In genomic region chr4:182770259-182770968, GRCh38 we compare ENCODE assay signal across 27 cellular contexts.
DNase-seq lines count a peak whose midpoint lies in the region; ATAC-seq, FAIRE-seq and TF ChIP-seq lines count a peak whose summit lies in the region.
"Had no signal": no experiment of that assay in that cellular context is flagged by ENCODE, and none has a peak within 500 bp of the region (broad histone marks: within the 10 kb centered on the region; RNA-seq: fewer than 3 reads in every experiment).

No MANE protein-coding gene starts in this region.

- in situ Hi-C loops in HepG2 (cut with HindIII; ENCODE audit: extremely low pct_ligation_motif_present, low pct_unique_long_range_greater_than_20kb): no loop called here

- H3K36me3 Mint-ChIP-seq in astrocyte (ENCODE audit: low read depth, unreplicated experiment): peaks cover 14% of the 10 kb centered on the region
- H3K36me3 Mint-ChIP-seq in natural killer cell: no peaks in the 10 kb centered on the region
- no peaks in the 10 kb centered on the region for H3K36me3 Mint-ChIP-seq in T-helper 2 cell treated with Interferon-gamma antibody and Interleukin-4, amounts not matched to agents 5 μg/mL and 100 μg/mL, for 36 hours (ENCODE audit: low read depth)
- H3K36me3 Mint-ChIP-seq: activated naive CD4-positive, alpha-beta T cell treated with anti-CD3 and anti-CD28 coated beads, Interleukin-2, amount 50 U/mL, for 72 hours; naive thymus-derived CD8-positive, alpha-beta T cell had no signal

- H3K36me3 ChIP-seq in HUES64 (ENCODE audit: insufficient read depth, low read length) (peaks cover 27% of the 10 kb centered on the region), astrocyte (ENCODE audit: insufficient read depth, low read length) (peaks cover 4% of the 10 kb centered on the region), HepG2 (replicated peaks in 1 of 2; ENCODE audit: control insufficient read depth in 1 of 2, insufficient read depth in 2 of 2, low read length in 2 of 2) (no peaks in the 10 kb centered on the region), gastroesophageal sphincter (peaks cover 0 to 16% of the 10 kb centered on the region in 2 donors), smooth muscle cell (ENCODE audit: low read depth) (peaks cover 15% of the 10 kb centered on the region)
- H3K36me3 ChIP-seq: ascending aorta, MG63 had no signal

- FAIRE-seq in astrocyte (lab: Jason Lieb, UNC) (no peak), HepG2 (lab: Jason Lieb, UNC) (no peak)
- FAIRE-seq: urothelium cell line had no signal

- TF ChIP-seq POLR2A in HepG2 (IDR thresholded peaks at IDR 0.05; ENCODE audit: insufficient read depth in 1 of 2, low read depth in 2 of 2, low read length in 2 of 2) (no peak), gastroesophageal sphincter (IDR thresholded peaks at IDR 0.05) (no peak)

- no peaks in the 10 kb centered on the region for H3K9me3 ChIP-seq in HUES64 (ENCODE audit: insufficient read depth, low read depth, low read length)
- H3K9me3 ChIP-seq in astrocyte (ENCODE audit: insufficient read depth, low read depth, low read length): no peaks in the 10 kb centered on the region
- no peaks in the 10 kb centered on the region for H3K9me3 ChIP-seq in HepG2 (ENCODE audit: low read length)
- H3K9me3 ChIP-seq in gastroesophageal sphincter: no peaks in the 10 kb centered on the region
- H3K9me3 ChIP-seq in smooth muscle cell (replicated peaks; ENCODE audit: low read depth): no peaks in the 10 kb centered on the region
- H3K9me3 ChIP-seq: ascending aorta, BLaER1, MG63, sigmoid colon had no signal

- intact Hi-C loops in HepG2 (cut with micrococcal nuclease; ENCODE audit: unreplicated experiment): no loop called here
- intact Hi-C loops in natural killer cell (cut with micrococcal nuclease): no loop called here

- ATAC-seq in HepG2: peak; percentile 81
- no peak for ATAC-seq in natural killer cell
- ATAC-seq in gastroesophageal sphincter: no peak
- ATAC-seq: activated naive CD4-positive, alpha-beta T cell treated with anti-CD3 and anti-CD28 coated beads, Interleukin-2, amount 50 U/mL, for 72 hours; foreskin keratinocyte; naive thymus-derived CD8-positive, alpha-beta T cell; T-helper 17 cell had no signal

- H3K9me3 Mint-ChIP-seq in astrocyte (ENCODE audit: unreplicated experiment) (peaks cover 2% of the 10 kb centered on the region), natural killer cell (no peaks in the 10 kb centered on the region)
- no peaks in the 10 kb centered on the region for H3K9me3 Mint-ChIP-seq in T-helper 2 cell treated with Interferon-gamma antibody and Interleukin-4, amounts not matched to agents 5 μg/mL and 100 μg/mL, for 36 hours
- H3K9me3 Mint-ChIP-seq: activated naive CD4-positive, alpha-beta T cell treated with anti-CD3 and anti-CD28 coated beads, Interleukin-2, amount 50 U/mL, for 72 hours; naive thymus-derived CD8-positive, alpha-beta T cell had no signal

- H4K20me1 ChIP-seq in astrocyte (ENCODE audit: insufficient read depth, low read length): peaks cover 4% of the 10 kb centered on the region
- no peaks in the 10 kb centered on the region for H4K20me1 ChIP-seq in HepG2 (ENCODE audit: insufficient read depth, low read length)
- H4K20me1 ChIP-seq in smooth muscle cell (ENCODE audit: low read depth): peaks cover 14% of the 10 kb centered on the region
- H4K20me1 ChIP-seq: BLaER1 had no signal

- DNase-seq in DMS79 treated with DMSO at 0.1 percent for 48 hours (lab: John Stamatoyannopoulos, UW) (peak; percentile 60), astrocyte (ENCODE audit: low read depth) (no peak), HepG2 (ENCODE audit: low spot score) (no peak), natural killer cell (no peak), smooth muscle cell (lab: John Stamatoyannopoulos, UW; ENCODE audit: unreplicated experiment) (no peak)
- no peak for DNase-seq in T-helper 2 cell treated with Interferon-gamma antibody and Interleukin-4, amounts not matched to agents 5 μg/mL and 100 μg/mL, for 36 hours (ENCODE audit: low spot score)
- DNase-seq: Calu3; effector CD4-positive, alpha-beta T cell; erythroblast; foreskin keratinocyte; GM23248; MG63; naive thymus-derived CD8-positive, alpha-beta T cell; NCI-H524 treated with DMSO at 0.1 percent for 48 hours; RPMI8226; sigmoid colon; T-helper 17 cell had no signal

- peak overlapping the region; percentile 17 for H3K4me2 ChIP-seq in astrocyte (ENCODE audit: low read length)
- peak overlapping the region; percentile 53; the same call in 1 of the 2 replicates for H3K4me2 ChIP-seq in HepG2 (ENCODE audit: low read depth, low read length)
- H3K4me2 ChIP-seq in smooth muscle cell: no peak overlapping the region
- H3K4me2 ChIP-seq: BLaER1 had no signal

- TF ChIP-seq CTCF in astrocyte (IDR thresholded peaks at IDR 0.05; ENCODE audit: insufficient read depth, low read depth, low read length): no peak
- no peak for TF ChIP-seq CTCF in HepG2 (CRISPR knock-in tag; IDR thresholded peaks at IDR 0.05)
- TF ChIP-seq CTCF in natural killer cell (IDR thresholded peaks at IDR 0.05): no peak
- no peak for TF ChIP-seq CTCF in gastroesophageal sphincter (IDR thresholded peaks at IDR 0.05)
- TF ChIP-seq CTCF in smooth muscle cell (IDR thresholded peaks at IDR 0.05; ENCODE audit: borderline replicate concordance, insufficient read depth, poor library complexity, severe bottlenecking): no peak

- H3K79me2 ChIP-seq in astrocyte (ENCODE audit: insufficient read depth, low read length): peaks cover 3% of the 10 kb centered on the region
- no peaks in the 10 kb centered on the region for H3K79me2 ChIP-seq in HepG2 (ENCODE audit: insufficient read depth, low read length)
- peaks cover 3% of the 10 kb centered on the region for H3K79me2 ChIP-seq in smooth muscle cell (ENCODE audit: low read depth)

- H3K27me3 ChIP-seq in HUES64 (ENCODE audit: insufficient read depth, low read length): no peaks in the 10 kb centered on the region
- H3K27me3 ChIP-seq in astrocyte (ENCODE audit: insufficient read depth, low read length): no peaks in the 10 kb centered on the region
- no peaks in the 10 kb centered on the region for H3K27me3 ChIP-seq in HepG2 (ENCODE audit: control insufficient read depth in 1 of 2, insufficient read depth in 2 of 2, low read length in 2 of 2)
- H3K27me3 ChIP-seq in gastroesophageal sphincter: no peaks in the 10 kb centered on the region
- no peaks in the 10 kb centered on the region for H3K27me3 ChIP-seq in smooth muscle cell (ENCODE audit: low read depth)
- H3K27me3 ChIP-seq: ascending aorta, BLaER1, foreskin keratinocyte, MG63, sigmoid colon had no signal

- CTCF ChIA-PET in HepG2 (lab: Yijun Ruan, JAX; ENCODE audit: low intra/inter-chr PET ratio, low total read pairs): no interaction called here

- BruUV-seq in HepG2 (replicated peaks; lab: Mats Ljungman, UMichigan): no TSS peak

- TF ChIP-seq RAD21 in HepG2 (CRISPR knock-in tag; IDR thresholded peaks at IDR 0.05): no peak

- H3K4me1 ChIP-seq in HUES64 (ENCODE audit: insufficient read depth, low read length) (peaks cover 39% of the 10 kb centered on the region), astrocyte (ENCODE audit: insufficient read depth, low read length) (peaks cover 13% of the 10 kb centered on the region), HepG2 (ENCODE audit: insufficient read depth, low read length) (peaks cover 13% of the 10 kb centered on the region), gastroesophageal sphincter (no peaks in the 10 kb centered on the region), smooth muscle cell (ENCODE audit: low read depth) (peaks cover 11% of the 10 kb centered on the region)
- H3K4me1 ChIP-seq: ascending aorta, BLaER1, foreskin keratinocyte had no signal

- H3K4me3 ChIP-seq in HUES64 (ENCODE audit: low read length) (no peak overlapping the region), astrocyte (ENCODE audit: insufficient read depth, low read depth, low read length) (no peak overlapping the region), HepG2 (replicated peaks in 1 of 3; ENCODE audit: insufficient read depth in 1 of 3, low read depth in 2 of 3, low read length in 3 of 3) (no peak overlapping the region; a peak in 1 of 6 replicates), gastroesophageal sphincter (no peak overlapping the region), smooth muscle cell (no peak overlapping the region)
- H3K4me3 ChIP-seq: ascending aorta, BLaER1, GM23248, MG63, sigmoid colon, SK-N-MC had no signal

- no peak overlapping the region for H2AFZ ChIP-seq in astrocyte (ENCODE audit: low read depth, low read length)
- H2AFZ ChIP-seq in HepG2 (ENCODE audit: low read length): no peak overlapping the region
- no peak overlapping the region for H2AFZ ChIP-seq in smooth muscle cell (ENCODE audit: low read depth)
- H2AFZ ChIP-seq: GM23248 had no signal

- POLR2A ChIA-PET in HepG2 (lab: Yijun Ruan, JAX): no interaction called here

- H3F3A ChIP-seq in smooth muscle cell (ENCODE audit: low read depth): no peaks in the 10 kb centered on the region

- H3K27me3 Mint-ChIP-seq in astrocyte (ENCODE audit: low read depth, unreplicated experiment): no peaks in the 10 kb centered on the region
- peaks cover 2 to 8% of the 10 kb centered on the region in 2 donors for H3K27me3 Mint-ChIP-seq in natural killer cell (ENCODE audit: low read depth in 2 of 2)
- no peaks in the 10 kb centered on the region for H3K27me3 Mint-ChIP-seq in T-helper 2 cell treated with Interferon-gamma antibody and Interleukin-4, amounts not matched to agents 5 μg/mL and 100 μg/mL, for 36 hours (ENCODE audit: low read depth)

- no peak for TF ChIP-seq EP300 in HepG2 (IDR thresholded peaks at IDR 0.05; ENCODE audit: low read depth in 2 of 2, low read length in 2 of 2)
- TF ChIP-seq EP300 in HepG2 (CRISPR knock-in tag; IDR thresholded peaks at IDR 0.05; ENCODE audit: borderline replicate concordance): no peak
- TF ChIP-seq EP300 in gastroesophageal sphincter (IDR thresholded peaks at IDR 0.05): no peak

- WGBS in HUES64: 78% methylated on average over 13 of the region's 13 CpGs
- 40% methylated on average over 12 of the region's 13 CpGs for WGBS in HepG2 (ENCODE audit: low lambda C conversion rate)
- WGBS in gastroesophageal sphincter (ENCODE audit: low coverage in 1 of 2), 2 donors: 77 to 84% methylated on average over 5 to 9 of the region's 13 CpGs
- WGBS in smooth muscle cell (ENCODE audit: low lambda C conversion rate): 91% methylated on average over 13 of the region's 13 CpGs

- peak overlapping the region; percentile 58 for H3K27ac ChIP-seq in HUES64 (ENCODE audit: low read depth, low read length)
- no peak overlapping the region for H3K27ac ChIP-seq in astrocyte (ENCODE audit: low read depth, low read length)
- no peak overlapping the region for H3K27ac ChIP-seq in HepG2 (ENCODE audit: extremely low read length, insufficient read depth, low read length)
- no peak overlapping the region for H3K27ac ChIP-seq in gastroesophageal sphincter
- no peak overlapping the region for H3K27ac ChIP-seq in smooth muscle cell (ENCODE audit: low read depth)
- H3K27ac ChIP-seq: ascending aorta, BLaER1, foreskin keratinocyte, GM23248, HL-60, sigmoid colon, SK-N-MC, VCaP had no signal

- H3K4me1 Mint-ChIP-seq in astrocyte (ENCODE audit: low read depth, unreplicated experiment): peaks cover 11% of the 10 kb centered on the region
- H3K4me1 Mint-ChIP-seq in natural killer cell: no peaks in the 10 kb centered on the region
- no peaks in the 10 kb centered on the region for H3K4me1 Mint-ChIP-seq in T-helper 2 cell treated with Interferon-gamma antibody and Interleukin-4, amounts not matched to agents 5 μg/mL and 100 μg/mL, for 36 hours (ENCODE audit: low read depth)
- H3K4me1 Mint-ChIP-seq: naive thymus-derived CD8-positive, alpha-beta T cell; T-helper 17 cell had no signal

- no peak overlapping the region for H3K27ac Mint-ChIP-seq in astrocyte (ENCODE audit: unreplicated experiment)
- no peak overlapping the region for H3K27ac Mint-ChIP-seq in natural killer cell
- no peak overlapping the region for H3K27ac Mint-ChIP-seq in T-helper 2 cell treated with Interferon-gamma antibody and Interleukin-4, amounts not matched to agents 5 μg/mL and 100 μg/mL, for 36 hours
- H3K27ac Mint-ChIP-seq: activated naive CD4-positive, alpha-beta T cell treated with anti-CD3 and anti-CD28 coated beads, Interleukin-2, amount 50 U/mL, for 72 hours; mesothelial cell of epicardium; naive thymus-derived CD8-positive, alpha-beta T cell; T-helper 17 cell had no signal

- H3K9ac ChIP-seq in HUES64 (ENCODE audit: low read depth, low read length) (peak overlapping the region; percentile 5; the same call in 1 of the 2 replicates), astrocyte (ENCODE audit: low read length) (no peak overlapping the region), HepG2 (ENCODE audit: insufficient read depth, low read depth, low read length) (no peak overlapping the region), smooth muscle cell (ENCODE audit: low read depth) (no peak overlapping the region)
- H3K9ac ChIP-seq: BLaER1, GM23248 had no signal

- no peak overlapping the region for H3K4me3 Mint-ChIP-seq in astrocyte (ENCODE audit: unreplicated experiment)
- H3K4me3 Mint-ChIP-seq in natural killer cell: no peak overlapping the region
- H3K4me3 Mint-ChIP-seq in T-helper 2 cell treated with Interferon-gamma antibody and Interleukin-4, amounts not matched to agents 5 μg/mL and 100 μg/mL, for 36 hours: no peak overlapping the region
- H3K4me3 Mint-ChIP-seq: mesothelial cell of epicardium; naive thymus-derived CD8-positive, alpha-beta T cell; T-helper 17 cell had no signal
